ENCODE assay signal across 9 cellular contexts in genomic region chr6:117264487-117265424, GRCh38. TPM values are rescaled to one million over a fixed set of nuclear protein-coding genes. Genes with fewer than 3 reads are reported as not detected.
DNase-seq lines count a peak whose midpoint lies in the region; ATAC-seq, FAIRE-seq and TF ChIP-seq lines count a peak whose summit lies in the region.
"Had no signal": no experiment of that assay in that cellular context is flagged by ENCODE, and none has a peak within 500 bp of the region (broad histone marks: within the 10 kb centered on the region; RNA-seq: fewer than 3 reads in every experiment).

No MANE protein-coding gene starts in this region.

- no peak overlapping the region for H3K18ac ChIP-seq in H9 (ENCODE audit: insufficient read length, low read depth, low read length)

- H3K4me1 ChIP-seq in H9 (ENCODE audit: insufficient read depth, low read length) (no peaks in the 10 kb centered on the region), pancreas (peaks cover 0 to 6% (median 6%) of the 10 kb centered on the region in 3 donors)

- H4K5ac ChIP-seq in H9 (ENCODE audit: insufficient read length, low read depth, low read length) = no peak overlapping the region

- peak; percentile 22 to 52 (median 46) for ATAC-seq in pancreas

- no peak overlapping the region for H2AFZ ChIP-seq in H9 (ENCODE audit: low read length)

- H3K9me3 Mint-ChIP-seq in H9 = no peaks in the 10 kb centered on the region; a peak in 1 of 5 replicates

- H3K4me3 Mint-ChIP-seq in H9 = peak overlapping the region; percentile 69 to 92

- H3K27me3 ChIP-seq in H9 (ENCODE audit: insufficient read depth, low read length) (peaks cover 63% of the 10 kb centered on the region), pancreas (peaks cover 0 to 58% (median 20%) of the 10 kb centered on the region in 4 donors)

- H3K79me2 ChIP-seq in H9 (ENCODE audit: insufficient read depth, low read length) = no peaks in the 10 kb centered on the region

- H3K9me3 ChIP-seq in H9 (ENCODE audit: control insufficient read depth, low read depth, low read length) = no peaks in the 10 kb centered on the region
- H3K9me3 ChIP-seq in SK-N-MC (ENCODE audit: low read depth, low read length) = no peaks in the 10 kb centered on the region
- H3K9me3 ChIP-seq in pancreas = no peaks in the 10 kb centered on the region

- H3K23ac ChIP-seq in H9 (ENCODE audit: insufficient read length, low read depth, low read length) = no peak overlapping the region

- peaks cover 16 to 35% of the 10 kb centered on the region in 2 experiments for H3K4me1 Mint-ChIP-seq in H9

- H4K91ac ChIP-seq in H9 (ENCODE audit: insufficient read length, low read depth, low read length) = no peak overlapping the region

- H3K36me3 Mint-ChIP-seq in H9 (ENCODE audit: insufficient read depth in 1 of 3, low read depth in 3 of 3) = no peaks in the 10 kb centered on the region; a peak in 1 of 7 replicates

- H3K4ac ChIP-seq in H9 (ENCODE audit: low read depth, low read length) = no peak overlapping the region

- no peak overlapping the region for H2BK20ac ChIP-seq in H9 (ENCODE audit: low read depth, low read length, poor library complexity, severe bottlenecking)

- no peak overlapping the region for H2BK5ac ChIP-seq in H9 (ENCODE audit: insufficient read length, low read length)

- intact Hi-C loops in pancreas (cut with DNase I) (no loop called here), head of caudate nucleus (cut with DNase I) (no loop called here)

- H2BK12ac ChIP-seq in H9 (ENCODE audit: insufficient read length, low read depth, low read length) = no peak overlapping the region

- H3K79me1 ChIP-seq in H9 (ENCODE audit: insufficient read depth, low read depth, low read length, poor library complexity, severe bottlenecking) = no peaks in the 10 kb centered on the region

- H3K9ac ChIP-seq in H9 (ENCODE audit: extremely low read depth, insufficient read length, low read length) (no peak overlapping the region), SK-N-MC (ENCODE audit: insufficient read length) (no peak overlapping the region)

- H3K14ac ChIP-seq in H9 (ENCODE audit: insufficient read depth, low read length) = no peak overlapping the region

- H3K27me3 Mint-ChIP-seq in H9 (ENCODE audit: low read depth) = peaks cover 97% of the 10 kb centered on the region

- no peak overlapping the region for H4K8ac ChIP-seq in H9 (replicated peaks; ENCODE audit: insufficient read length, low read depth, low read length)

- H3K27ac ChIP-seq in H9 (ENCODE audit: insufficient read length, low read depth, low read length) (no peak overlapping the region), SK-N-MC (no peak overlapping the region), pancreas (no peak overlapping the region)

- H3K36me3 ChIP-seq in SK-N-MC (ENCODE audit: insufficient read depth, low read length) (no peaks in the 10 kb centered on the region), pancreas (no peaks in the 10 kb centered on the region)

- WGBS in H9 (ENCODE audit: extremely low coverage, insufficient read length, low lambda C conversion rate) = no CpG with 5 or more reads among the region's 46 CpGs
- 1 to 2% methylated on average over 43 to 46 of the region's 46 CpGs for WGBS in pancreas, 2 donors

- H3K23me2 ChIP-seq in H9 (ENCODE audit: insufficient read length, low read depth, low read length, poor library complexity, severe bottlenecking) = peaks cover 12% of the 10 kb centered on the region

- FAIRE-seq in pancreas (lab: Jason Lieb, UNC) = no peak
- FAIRE-seq: islet of Langerhans had no signal

- H3K4me2 ChIP-seq in H9 (ENCODE audit: insufficient read depth, insufficient read length, low read length) = peak overlapping the region; percentile 92

- no peak overlapping the region for H2BK120ac ChIP-seq in H9 (ENCODE audit: low read depth, low read length, poor library complexity, severe bottlenecking)

- DNase-seq in ELF-1 (ENCODE audit: low read depth, low spot score) (peak; percentile 41), H9 (peak; percentile 39), SK-N-MC (ENCODE audit: low read depth, low spot score) (no peak), fibroblast of the aortic adventitia (ENCODE audit: low read depth) (peak; percentile 18), pancreas (peak in 1 of 6 donors; percentile 67), HT-29 (ENCODE audit: low spot score) (no peak), head of caudate nucleus (no peak), HPDE6-E6E7 (ENCODE audit: extremely low spot score) (no peak)

- no peak overlapping the region for H3K56ac ChIP-seq in H9 (ENCODE audit: insufficient read length, low read depth, low read length)

- H4K20me1 ChIP-seq in H9 (ENCODE audit: control insufficient read depth, insufficient read depth, insufficient read length) = no peaks in the 10 kb centered on the region

- H2BK15ac ChIP-seq in H9 (ENCODE audit: low read depth, low read length) = no peak overlapping the region

- TF ChIP-seq CTCF in H9 (conservative IDR thresholded peaks at IDR 0.05) (no peak), fibroblast of the aortic adventitia (IDR thresholded peaks at IDR 0.05; ENCODE audit: insufficient read depth, low read length) (no peak), pancreas (IDR thresholded peaks at IDR 0.05) (no peak)

- H3T11ph ChIP-seq in H9 (ENCODE audit: low read length) = no peak overlapping the region

- no peak overlapping the region for H2AK5ac ChIP-seq in H9 (ENCODE audit: insufficient read length, low read length)

- no peak overlapping the region for H3K27ac Mint-ChIP-seq in H9

- H3K4me3 ChIP-seq in SK-N-MC = peak overlapping the region; percentile 65
- H3K4me3 ChIP-seq in fibroblast of the aortic adventitia (ENCODE audit: low read depth, low read length) = peak overlapping the region; percentile 58
- H3K4me3 ChIP-seq in pancreas = peak overlapping the region in 3 of 4 donors; percentile 3 to 48 (median 33)

RNA-seq across cellular contexts. Expression of gene VGLL2, which starts 0.6 kb away (rescaled TPM):
- total RNA-seq in H9 (2021) (0.13 TPM in 1 of 2 replicates, not detected in the other), fibroblast of the aortic adventitia (ENCODE audit: low replicate concordance) (not detected in 2 replicates), pancreas (not detected)
- polyA plus RNA-seq in pancreas = not detected
- not detected in 2 replicates for total RNA-seq in HT-29 (2014; rRNA removed; shearing (Covaris generic))

Comparison
In these comparisons a context has a peak if more than half of its experiments do, and no peak if none do; other contexts are left out.
1. DNase-seq: peak in ELF-1 (single experiment), H9 (single experiment) and fibroblast of the aortic adventitia (single experiment); none in SK-N-MC (single experiment), HT-29 (single experiment), head of caudate nucleus (0 of 42) and HPDE6-E6E7 (single experiment).
2. Peak in every context shown above with its lines, with median percentiles within 50 percentile points of each other: H3K4me3 ChIP-seq.